In the genomic region with DNA sequence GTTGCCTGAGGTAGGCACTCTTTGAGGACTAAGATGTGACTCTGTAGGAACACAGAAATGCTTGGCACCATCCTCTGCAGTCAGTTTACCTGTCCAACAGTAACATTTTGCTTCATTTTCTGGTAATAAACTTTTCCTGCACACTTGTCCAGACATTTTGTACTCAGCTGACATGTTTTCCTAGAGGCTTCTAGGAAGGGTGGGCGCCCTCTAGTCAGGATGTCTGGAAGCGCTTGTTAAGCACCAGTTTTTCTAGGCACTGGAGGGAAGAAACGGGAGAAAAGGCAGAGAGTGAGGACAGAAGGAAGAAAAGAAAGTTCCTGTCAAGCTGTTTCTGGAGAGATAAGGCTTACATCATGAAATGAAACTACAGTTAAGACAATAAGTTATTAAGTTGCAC, we compare ENCODE assay signal across 2 cellular contexts.
TF ChIP-seq lines count a peak whose summit lies in the region.

No MANE protein-coding gene starts in this region.

TF ChIP-seq in HepG2, 621 proteins besides CTCF, POLR2A, EP300 and RAD21 (continues in another document):
- TF ChIP-seq ZMYM4 (CRISPR knock-in tag; IDR thresholded peaks at IDR 0.05): peak; percentile 49
- no peak for TF ChIP-seq MIXL1 (CRISPR knock-in tag; IDR thresholded peaks at IDR 0.05)
- no peak for TF ChIP-seq ZBTB42 (CRISPR knock-in tag; IDR thresholded peaks at IDR 0.05)
- no peak for TF ChIP-seq MAFK (conservative IDR thresholded peaks at IDR 0.05 in 1 of 2, IDR thresholded peaks at IDR 0.05 in 1 of 2; ENCODE audit: low read length in 2 of 2)
- no peak for TF ChIP-seq ZNF225 (CRISPR knock-in tag; IDR thresholded peaks at IDR 0.05)
- no peak for TF ChIP-seq ZBTB7A (CRISPR knock-in tag; IDR thresholded peaks at IDR 0.05)
- peak; percentile 42; the same call in 1 of the 2 replicates for TF ChIP-seq BCL6 (CRISPR knock-in tag; IDR thresholded peaks at IDR 0.05)
- TF ChIP-seq ZNF468 (CRISPR knock-in tag; IDR thresholded peaks at IDR 0.05): no peak
- TF ChIP-seq, protein P1, sequence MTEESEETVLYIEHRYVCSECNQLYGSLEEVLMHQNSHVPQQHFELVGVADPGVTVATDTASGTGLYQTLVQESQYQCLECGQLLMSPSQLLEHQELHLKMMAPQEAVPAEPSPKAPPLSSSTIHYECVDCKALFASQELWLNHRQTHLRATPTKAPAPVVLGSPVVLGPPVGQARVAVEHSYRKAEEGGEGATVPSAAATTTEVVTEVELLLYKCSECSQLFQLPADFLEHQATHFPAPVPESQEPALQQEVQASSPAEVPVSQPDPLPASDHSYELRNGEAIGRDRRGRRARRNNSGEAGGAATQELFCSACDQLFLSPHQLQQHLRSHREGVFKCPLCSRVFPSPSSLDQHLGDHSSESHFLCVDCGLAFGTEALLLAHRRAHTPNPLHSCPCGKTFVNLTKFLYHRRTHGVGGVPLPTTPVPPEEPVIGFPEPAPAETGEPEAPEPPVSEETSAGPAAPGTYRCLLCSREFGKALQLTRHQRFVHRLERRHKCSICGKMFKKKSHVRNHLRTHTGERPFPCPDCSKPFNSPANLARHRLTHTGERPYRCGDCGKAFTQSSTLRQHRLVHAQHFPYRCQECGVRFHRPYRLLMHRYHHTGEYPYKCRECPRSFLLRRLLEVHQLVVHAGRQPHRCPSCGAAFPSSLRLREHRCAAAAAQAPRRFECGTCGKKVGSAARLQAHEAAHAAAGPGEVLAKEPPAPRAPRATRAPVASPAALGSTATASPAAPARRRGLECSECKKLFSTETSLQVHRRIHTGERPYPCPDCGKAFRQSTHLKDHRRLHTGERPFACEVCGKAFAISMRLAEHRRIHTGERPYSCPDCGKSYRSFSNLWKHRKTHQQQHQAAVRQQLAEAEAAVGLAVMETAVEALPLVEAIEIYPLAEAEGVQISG (CRISPR knock-in tag; IDR thresholded peaks at IDR 0.05): peak; percentile 63
- TF ChIP-seq CCAR2 (optimal IDR thresholded peaks at IDR 0.05; ENCODE audit: low read depth, low read length): no peak
- TF ChIP-seq NFIC (IDR thresholded peaks at IDR 0.05; ENCODE audit: low read length): no peak
- TF ChIP-seq, protein P2, sequence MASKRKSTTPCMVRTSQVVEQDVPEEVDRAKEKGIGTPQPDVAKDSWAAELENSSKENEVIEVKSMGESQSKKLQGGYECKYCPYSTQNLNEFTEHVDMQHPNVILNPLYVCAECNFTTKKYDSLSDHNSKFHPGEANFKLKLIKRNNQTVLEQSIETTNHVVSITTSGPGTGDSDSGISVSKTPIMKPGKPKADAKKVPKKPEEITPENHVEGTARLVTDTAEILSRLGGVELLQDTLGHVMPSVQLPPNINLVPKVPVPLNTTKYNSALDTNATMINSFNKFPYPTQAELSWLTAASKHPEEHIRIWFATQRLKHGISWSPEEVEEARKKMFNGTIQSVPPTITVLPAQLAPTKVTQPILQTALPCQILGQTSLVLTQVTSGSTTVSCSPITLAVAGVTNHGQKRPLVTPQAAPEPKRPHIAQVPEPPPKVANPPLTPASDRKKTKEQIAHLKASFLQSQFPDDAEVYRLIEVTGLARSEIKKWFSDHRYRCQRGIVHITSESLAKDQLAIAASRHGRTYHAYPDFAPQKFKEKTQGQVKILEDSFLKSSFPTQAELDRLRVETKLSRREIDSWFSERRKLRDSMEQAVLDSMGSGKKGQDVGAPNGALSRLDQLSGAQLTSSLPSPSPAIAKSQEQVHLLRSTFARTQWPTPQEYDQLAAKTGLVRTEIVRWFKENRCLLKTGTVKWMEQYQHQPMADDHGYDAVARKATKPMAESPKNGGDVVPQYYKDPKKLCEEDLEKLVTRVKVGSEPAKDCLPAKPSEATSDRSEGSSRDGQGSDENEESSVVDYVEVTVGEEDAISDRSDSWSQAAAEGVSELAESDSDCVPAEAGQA (IDR thresholded peaks at IDR 0.05; ENCODE audit: low read depth): no peak
- TF ChIP-seq, protein P2 (CRISPR knock-in tag; IDR thresholded peaks at IDR 0.05; ENCODE audit: borderline replicate concordance): no peak
- TF ChIP-seq ZFP90 (CRISPR knock-in tag; IDR thresholded peaks at IDR 0.05; ENCODE audit: borderline replicate concordance): no peak
- peak; percentile 15; the same call in 1 of the 2 replicates for TF ChIP-seq SMC3 (IDR thresholded peaks at IDR 0.05; ENCODE audit: low read length)
- no peak for TF ChIP-seq SMAD3 (CRISPR knock-in tag; IDR thresholded peaks at IDR 0.05)
- TF ChIP-seq, protein P3, sequence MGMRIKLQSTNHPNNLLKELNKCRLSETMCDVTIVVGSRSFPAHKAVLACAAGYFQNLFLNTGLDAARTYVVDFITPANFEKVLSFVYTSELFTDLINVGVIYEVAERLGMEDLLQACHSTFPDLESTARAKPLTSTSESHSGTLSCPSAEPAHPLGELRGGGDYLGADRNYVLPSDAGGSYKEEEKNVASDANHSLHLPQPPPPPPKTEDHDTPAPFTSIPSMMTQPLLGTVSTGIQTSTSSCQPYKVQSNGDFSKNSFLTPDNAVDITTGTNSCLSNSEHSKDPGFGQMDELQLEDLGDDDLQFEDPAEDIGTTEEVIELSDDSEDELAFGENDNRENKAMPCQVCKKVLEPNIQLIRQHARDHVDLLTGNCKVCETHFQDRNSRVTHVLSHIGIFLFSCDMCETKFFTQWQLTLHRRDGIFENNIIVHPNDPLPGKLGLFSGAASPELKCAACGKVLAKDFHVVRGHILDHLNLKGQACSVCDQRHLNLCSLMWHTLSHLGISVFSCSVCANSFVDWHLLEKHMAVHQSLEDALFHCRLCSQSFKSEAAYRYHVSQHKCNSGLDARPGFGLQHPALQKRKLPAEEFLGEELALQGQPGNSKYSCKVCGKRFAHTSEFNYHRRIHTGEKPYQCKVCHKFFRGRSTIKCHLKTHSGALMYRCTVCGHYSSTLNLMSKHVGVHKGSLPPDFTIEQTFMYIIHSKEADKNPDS (CRISPR knock-in tag; IDR thresholded peaks at IDR 0.05): no peak
- 0 out of 2 replicates have a peak, but pooled peaks have one; percentile 63 for TF ChIP-seq ZNF644 (CRISPR knock-in tag; IDR thresholded peaks at IDR 0.05; ENCODE audit: low read depth)
- TF ChIP-seq STAG1 (CRISPR knock-in tag; IDR thresholded peaks at IDR 0.05): peak; percentile 53
- TF ChIP-seq ZNF10 (CRISPR knock-in tag; IDR thresholded peaks at IDR 0.05; ENCODE audit: borderline replicate concordance, low read depth): no peak

TF ChIP-seq in endothelial cell of umbilical vein, 7 proteins besides CTCF, POLR2A, EP300 and RAD21:
- TF ChIP-seq GATA2 (IDR thresholded peaks at IDR 0.05; ENCODE audit: insufficient read depth, insufficient read length, low read depth, low read length): no peak
- TF ChIP-seq, protein P4, sequence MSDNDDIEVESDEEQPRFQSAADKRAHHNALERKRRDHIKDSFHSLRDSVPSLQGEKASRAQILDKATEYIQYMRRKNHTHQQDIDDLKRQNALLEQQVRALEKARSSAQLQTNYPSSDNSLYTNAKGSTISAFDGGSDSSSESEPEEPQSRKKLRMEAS (IDR thresholded peaks at IDR 0.05; ENCODE audit: insufficient read depth, insufficient read length): no peak
- no peak for TF ChIP-seq JUN (IDR thresholded peaks at IDR 0.05; ENCODE audit: borderline replicate concordance, insufficient read depth, insufficient read length, low read depth)
- no peak for TF ChIP-seq FOS (IDR thresholded peaks at IDR 0.05; ENCODE audit: borderline replicate concordance, insufficient read depth, low read length)
